14 cellular contexts compared by ENCODE assay signal in the genomic region with DNA sequence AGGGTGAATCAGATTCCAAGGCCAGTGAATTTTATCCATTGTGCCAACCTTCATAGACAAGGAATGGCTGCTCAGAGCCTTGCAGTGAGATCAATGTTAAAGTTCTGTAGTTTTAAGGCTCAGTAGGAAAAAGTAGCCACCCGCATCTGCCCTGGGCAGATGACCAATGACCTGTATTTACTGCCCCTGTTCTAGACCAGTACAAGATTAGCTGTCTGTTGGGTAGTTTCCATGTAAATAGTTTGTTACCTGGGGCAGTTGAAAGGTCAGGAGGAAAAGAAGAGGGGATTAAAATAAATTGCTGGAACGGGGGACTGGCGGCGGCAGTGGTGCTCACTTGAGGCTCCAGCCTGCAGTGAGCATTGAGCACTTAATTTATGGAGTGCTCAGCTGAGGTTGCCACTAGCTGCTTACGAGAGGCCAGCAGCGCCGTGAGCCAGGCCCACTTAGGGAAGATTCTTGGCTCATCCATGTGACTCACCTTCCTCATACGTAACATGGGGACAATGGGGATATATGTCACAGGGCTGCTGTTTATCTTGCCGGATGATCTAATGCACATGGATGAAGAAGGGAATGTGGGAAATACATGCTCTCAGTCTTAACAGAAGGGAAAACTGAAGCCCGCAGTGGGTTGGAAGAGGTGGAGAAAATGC. TPM values are rescaled to one million over a fixed set of nuclear protein-coding genes. Genes with fewer than 3 reads are reported as not detected.
DNase-seq lines count a peak whose midpoint lies in the region; ATAC-seq and TF ChIP-seq lines count a peak whose summit lies in the region.
"Had no signal": no experiment of that assay in that cellular context is flagged by ENCODE, and none has a peak within 500 bp of the region (broad histone marks: within the 10 kb centered on the region; RNA-seq: fewer than 3 reads in every experiment).

No MANE protein-coding gene starts in this region.

- no peak overlapping the region for H2AFZ ChIP-seq in PC-3 (ENCODE audit: low read length)

- intact Hi-C loops in MCF 10A (cut with micrococcal nuclease) = no loop called here
- intact Hi-C loops in breast epithelium (cut with DNase I; ENCODE audit: low total_unique reads) = no loop called here
- intact Hi-C loops in PC-3 (cut with micrococcal nuclease) = no loop called here
- intact Hi-C loops in transverse colon (cut with DNase I; ENCODE audit: low total_unique reads) = no loop called here

- BruUV-seq in MCF 10A (replicated peaks; lab: Mats Ljungman, UMichigan) = no TSS peak
- no TSS peak for BruUV-seq in PC-3 (replicated peaks; lab: Mats Ljungman, UMichigan)

- TF ChIP-seq EP300 in transverse colon (IDR thresholded peaks at IDR 0.05; ENCODE audit: low read depth) = no peak

- ATAC-seq in PC-3 = no peak; the same call in 1 of the 2 replicates
- ATAC-seq: psoas muscle had no signal

- TF ChIP-seq CTCF in MCF 10A (IDR thresholded peaks at IDR 0.05; ENCODE audit: unreplicated experiment) (no peak), breast epithelium (IDR thresholded peaks at IDR 0.05) (no peak), PC-3 (conservative IDR thresholded peaks at IDR 0.05; ENCODE audit: low read depth, low read length) (no peak), epithelial cell of esophagus (IDR thresholded peaks at IDR 0.05; ENCODE audit: insufficient read depth, low read depth, low read length, missing control alignments) (no peak), transverse colon (IDR thresholded peaks at IDR 0.05) (no peak)

- POLR2A ChIA-PET in MCF 10A (lab: Yijun Ruan, JAX) (no interaction called here), PC-3 (lab: Charles Lee; ENCODE audit: unreplicated experiment) (no interaction called here)

- in situ Hi-C loops in transverse colon (cut with MboI; ENCODE audit: low pct_ligation_motif_present in 1 of 4, low pct_unique_long_range_greater_than_20kb in 1 of 4, low sequenced_read_pairs in 3 of 4) = no loop called here

- CTCF ChIA-PET in MCF 10A (lab: Yijun Ruan, JAX) = interaction anchor here (0.6 to 22.3 kb wide), 4 partner anchors 8 to 69 kb away, joined by 3 to 445 read pairs (median 3); no protein-coding TSS in a partner anchor
- CTCF ChIA-PET in PC-3 (lab: Charles Lee) = no interaction called here

- H3K27me3 ChIP-seq in breast epithelium (no peaks in the 10 kb centered on the region), PC-3 (ENCODE audit: low read length) (no peaks in the 10 kb centered on the region), transverse colon (no peaks in the 10 kb centered on the region)
- H3K27me3 ChIP-seq: brain microvascular endothelial cell, tibial nerve had no signal

- H3F3A ChIP-seq in PC-3 (ENCODE audit: low read length, unreplicated experiment) = no peaks in the 10 kb centered on the region

- no peak overlapping the region for H3K4me3 Mint-ChIP-seq in MCF 10A (ENCODE audit: unreplicated experiment)

- no peaks in the 10 kb centered on the region for H3K4me1 Mint-ChIP-seq in MCF 10A (ENCODE audit: insufficient read depth, unreplicated experiment)

- H3K27me3 Mint-ChIP-seq in MCF 10A (ENCODE audit: insufficient read depth, unreplicated experiment) = no peaks in the 10 kb centered on the region

- H3K36me3 Mint-ChIP-seq in MCF 10A (ENCODE audit: insufficient read depth, unreplicated experiment) = no peaks in the 10 kb centered on the region

- H3K4me1 ChIP-seq in breast epithelium = no peaks in the 10 kb centered on the region
- peaks cover 8% of the 10 kb centered on the region; the same call in 1 of the 2 replicates for H3K4me1 ChIP-seq in PC-3 (ENCODE audit: insufficient read depth, low read length)
- peaks cover 7 to 39% (median 27%) of the 10 kb centered on the region in 4 donors for H3K4me1 ChIP-seq in transverse colon
- H3K4me1 ChIP-seq: psoas muscle had no signal

- no peak overlapping the region for H3K9ac ChIP-seq in PC-3 (ENCODE audit: low read length)

- no peaks in the 10 kb centered on the region for H3K9me3 Mint-ChIP-seq in MCF 10A (ENCODE audit: unreplicated experiment)

- H3K27ac Mint-ChIP-seq in MCF 10A (ENCODE audit: low read depth, unreplicated experiment) = no peak overlapping the region

- TF ChIP-seq POLR2A in breast epithelium (IDR thresholded peaks at IDR 0.05) (no peak), transverse colon (IDR thresholded peaks at IDR 0.05) (no peak)

- H3K36me3 ChIP-seq in breast epithelium = no peaks in the 10 kb centered on the region
- no peaks in the 10 kb centered on the region for H3K36me3 ChIP-seq in PC-3 (ENCODE audit: low read depth, low read length)
- H3K36me3 ChIP-seq in transverse colon = no peaks in the 10 kb centered on the region
- H3K36me3 ChIP-seq: brain microvascular endothelial cell, tibial nerve had no signal

- DNase-seq in MCF 10A (ENCODE audit: unreplicated experiment) = peak; percentile 17
- DNase-seq in breast epithelium (ENCODE audit: low spot score in 2 of 2) = no peak
- DNase-seq in PC-3 = peak; percentile 46
- DNase-seq in epithelial cell of esophagus (ENCODE audit: low read depth) = peak; percentile 60
- no peak for DNase-seq in transverse colon
- DNase-seq in stimulated activated naive CD4-positive, alpha-beta T cell treated with Interleukin-2 at 50 U/mL for 16 hours (lab: John Stamatoyannopoulos, UW) = no peak
- DNase-seq in NCI-H524 (lab: John Stamatoyannopoulos, UW) = no peak
- no peak for DNase-seq in NCI-H2171 treated with DMSO at 0.1 percent for 48 hours (lab: John Stamatoyannopoulos, UW)
- DNase-seq: brain microvascular endothelial cell; effector memory CD4-positive, alpha-beta T cell; NCI-H2081 treated with DMSO at 0.1 percent for 48 hours; psoas muscle had no signal

- no peak overlapping the region for H3K4me3 ChIP-seq in breast epithelium
- no peak overlapping the region for H3K4me3 ChIP-seq in PC-3 (ENCODE audit: low read length)
- no peak overlapping the region for H3K4me3 ChIP-seq in epithelial cell of esophagus (ENCODE audit: low read length)
- H3K4me3 ChIP-seq in transverse colon = no peak overlapping the region
- H3K4me3 ChIP-seq: psoas muscle, tibial nerve had no signal

- 67 to 75% methylated on average over 6 to 10 of the region's 10 CpGs for WGBS in transverse colon (ENCODE audit: low coverage in 1 of 2), 2 donors

- no peak overlapping the region for H3K4me2 ChIP-seq in PC-3 (ENCODE audit: low read length)

- no peaks in the 10 kb centered on the region for H3K79me2 ChIP-seq in PC-3 (ENCODE audit: low read length)

- H3K9me3 ChIP-seq in breast epithelium (no peaks in the 10 kb centered on the region), PC-3 (ENCODE audit: low read length) (no peaks in the 10 kb centered on the region), transverse colon (no peaks in the 10 kb centered on the region)
- H3K9me3 ChIP-seq: psoas muscle, tibial nerve had no signal

- H3K9me2 ChIP-seq in PC-3 (replicated peaks; ENCODE audit: low read length) = no peaks in the 10 kb centered on the region

- no peaks in the 10 kb centered on the region for H4K20me1 ChIP-seq in PC-3 (ENCODE audit: low read length)

- H3K27ac ChIP-seq in breast epithelium (no peak overlapping the region), PC-3 (ENCODE audit: low read length) (no peak overlapping the region), transverse colon (peak overlapping the region; percentile 59 to 72 (median 64))
- H3K27ac ChIP-seq: brain microvascular endothelial cell, psoas muscle had no signal

RNA-seq across cellular contexts. Expression of a gene that starts 10.7 kb away (rescaled TPM):
- total RNA-seq in MCF 10A (2022) = not detected in 2 replicates
- under 1 TPM; 0.16 to 0.33 (median 0.29) TPM for total RNA-seq in breast epithelium
- total RNA-seq in PC-3 (2014; rRNA removed) = not detected in 2 replicates
- 10 to 100 TPM in 1 of 4 donors, 1 to 10 TPM in 2, under 1 TPM in 1; 0.40 to 20.3 (median 2.2) TPM for total RNA-seq in transverse colon
- total RNA-seq: mononuclear cell had no signal

Comparison
In these comparisons a context has a peak if more than half of its experiments do, and no peak if none do; other contexts are left out.
1. DNase-seq: peak in MCF 10A (single experiment), PC-3 (single experiment) and epithelial cell of esophagus (single experiment); none in breast epithelium (0 of 2), transverse colon (single experiment), stimulated activated naive CD4-positive, alpha-beta T cell treated with Interleukin-2 at 50 U/mL for 16 hours (single experiment), NCI-H524 (0 of 2) and NCI-H2171 treated with DMSO at 0.1 percent for 48 hours (single experiment).
2. H3K27ac ChIP-seq: peak in transverse colon (4 of 4); none in breast epithelium (0 of 2) and PC-3 (single experiment).